Comparison of ENCODE assay signal across 18 cellular contexts in the genomic region with DNA sequence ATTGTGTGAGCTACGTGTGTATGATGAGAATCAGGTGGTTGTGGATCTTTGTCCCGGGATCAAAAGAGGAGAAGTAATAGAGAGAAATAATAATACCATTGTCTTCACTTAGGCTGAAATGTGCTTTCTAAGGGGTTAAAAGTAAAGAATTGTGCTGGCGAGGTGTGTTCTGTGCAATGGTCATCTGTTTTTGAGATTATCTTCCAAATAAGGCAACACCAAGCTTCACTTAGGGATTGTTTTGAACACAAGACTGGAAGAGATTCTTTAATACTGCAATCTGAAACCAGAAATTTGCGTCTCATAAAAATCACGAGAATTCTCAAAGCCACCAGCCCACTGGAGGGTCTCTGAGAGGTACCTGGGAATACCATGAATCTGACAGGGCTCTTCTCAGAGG.
DNase-seq lines count a peak whose midpoint lies in the region; FAIRE-seq and TF ChIP-seq lines count a peak whose summit lies in the region.
"Had no signal": no experiment of that assay in that cellular context is flagged by ENCODE, and none has a peak within 500 bp of the region (broad histone marks: within the 10 kb centered on the region; RNA-seq: fewer than 3 reads in every experiment).

No MANE protein-coding gene starts in this region.

- H3K4me3 Mint-ChIP-seq in activated CD4-positive, alpha-beta T cell treated with anti-CD3 and anti-CD28 coated beads, Interleukin-2, amount 10 ng/mL, durations not matched to agents 24 days and 14 days = no peak overlapping the region
- no peak overlapping the region for H3K4me3 Mint-ChIP-seq in activated T-helper 2 cell treated with anti-CD3 and anti-CD28 coated beads, Interferon-gamma antibody, Interleukin-2, Interleukin-4, amounts not matched to agents 10 μg/mL and 5 μg/mL and 100 μg/mL, durations not matched to agents 14 hours and 24 hours and 36 hours (ENCODE audit: low read depth)
- H3K4me3 Mint-ChIP-seq in nephron = no peak overlapping the region
- H3K4me3 Mint-ChIP-seq: CD14-positive monocyte, neural progenitor cell had no signal

- peak overlapping the region; percentile 96 for H3K27ac Mint-ChIP-seq in activated CD4-positive, alpha-beta T cell treated with anti-CD3 and anti-CD28 coated beads, Interleukin-2, amount 10 ng/mL, durations not matched to agents 24 days and 14 days
- peak overlapping the region; percentile 19 for H3K27ac Mint-ChIP-seq in activated T-helper 2 cell treated with anti-CD3 and anti-CD28 coated beads, Interferon-gamma antibody, Interleukin-2, Interleukin-4, amounts not matched to agents 10 μg/mL and 5 μg/mL and 100 μg/mL, durations not matched to agents 14 hours and 24 hours and 36 hours
- H3K27ac Mint-ChIP-seq in nephron = peak overlapping the region; percentile 5 to 51 (median 28)
- H3K27ac Mint-ChIP-seq: CD14-positive monocyte, neural progenitor cell had no signal

- peak; percentile 86 for FAIRE-seq in GM19239 (lab: Jason Lieb, UNC)
- FAIRE-seq: A549, keratinocyte had no signal

- intact Hi-C loops in activated CD4-positive, alpha-beta T cell treated with anti-CD3 and anti-CD28 coated beads, Interleukin-2, amount 10 ng/mL, durations not matched to agents 24 days and 14 days (cut with micrococcal nuclease) = loop anchor here (5.0 to 10.0 kb wide), 2 partner anchors 233 to 1279 kb away; no protein-coding TSS in a partner anchor
- intact Hi-C loops in activated T-helper 2 cell treated with anti-CD3 and anti-CD28 coated beads, Interferon-gamma antibody, Interleukin-2, Interleukin-4, amounts not matched to agents 10 μg/mL and 5 μg/mL and 100 μg/mL, durations not matched to agents 14 hours and 24 hours and 36 hours (cut with micrococcal nuclease) = loop anchor here (5.0 kb wide), 1 partner anchor 37 kb away; no protein-coding TSS in a partner anchor
- intact Hi-C loops in posterior cingulate gyrus (cut with DNase I) = no loop called here

- H3K27me3 Mint-ChIP-seq in activated CD4-positive, alpha-beta T cell treated with anti-CD3 and anti-CD28 coated beads, Interleukin-2, amount 10 ng/mL, durations not matched to agents 24 days and 14 days = no peaks in the 10 kb centered on the region
- H3K27me3 Mint-ChIP-seq in activated T-helper 2 cell treated with anti-CD3 and anti-CD28 coated beads, Interferon-gamma antibody, Interleukin-2, Interleukin-4, amounts not matched to agents 10 μg/mL and 5 μg/mL and 100 μg/mL, durations not matched to agents 14 hours and 24 hours and 36 hours (ENCODE audit: low read depth) = no peaks in the 10 kb centered on the region
- no peaks in the 10 kb centered on the region for H3K27me3 Mint-ChIP-seq in nephron (ENCODE audit: low read depth)

- TF ChIP-seq CTCF in nephron (IDR thresholded peaks at IDR 0.05; ENCODE audit: unreplicated experiment in 3 of 3) = no peak

- H3K36me3 Mint-ChIP-seq in activated CD4-positive, alpha-beta T cell treated with anti-CD3 and anti-CD28 coated beads, Interleukin-2, amount 10 ng/mL, durations not matched to agents 24 days and 14 days (ENCODE audit: low read depth) = peaks cover 60% of the 10 kb centered on the region
- peaks cover 49% of the 10 kb centered on the region for H3K36me3 Mint-ChIP-seq in activated T-helper 2 cell treated with anti-CD3 and anti-CD28 coated beads, Interferon-gamma antibody, Interleukin-2, Interleukin-4, amounts not matched to agents 10 μg/mL and 5 μg/mL and 100 μg/mL, durations not matched to agents 14 hours and 24 hours and 36 hours (ENCODE audit: low read depth)
- peaks cover 26% of the 10 kb centered on the region for H3K36me3 Mint-ChIP-seq in nephron (ENCODE audit: low read depth)
- H3K36me3 Mint-ChIP-seq: neural progenitor cell had no signal

- peaks cover 3% of the 10 kb centered on the region for H3K9me3 Mint-ChIP-seq in activated CD4-positive, alpha-beta T cell treated with anti-CD3 and anti-CD28 coated beads, Interleukin-2, amount 10 ng/mL, durations not matched to agents 24 days and 14 days
- no peaks in the 10 kb centered on the region for H3K9me3 Mint-ChIP-seq in activated T-helper 2 cell treated with anti-CD3 and anti-CD28 coated beads, Interferon-gamma antibody, Interleukin-2, Interleukin-4, amounts not matched to agents 10 μg/mL and 5 μg/mL and 100 μg/mL, durations not matched to agents 14 hours and 24 hours and 36 hours
- no peaks in the 10 kb centered on the region for H3K9me3 Mint-ChIP-seq in nephron
- H3K9me3 Mint-ChIP-seq: CD14-positive monocyte, neural progenitor cell had no signal

- peaks cover 67% of the 10 kb centered on the region for H3K4me1 Mint-ChIP-seq in activated CD4-positive, alpha-beta T cell treated with anti-CD3 and anti-CD28 coated beads, Interleukin-2, amount 10 ng/mL, durations not matched to agents 24 days and 14 days
- H3K4me1 Mint-ChIP-seq in activated T-helper 2 cell treated with anti-CD3 and anti-CD28 coated beads, Interferon-gamma antibody, Interleukin-2, Interleukin-4, amounts not matched to agents 10 μg/mL and 5 μg/mL and 100 μg/mL, durations not matched to agents 14 hours and 24 hours and 36 hours (ENCODE audit: low read depth) = peaks cover 52% of the 10 kb centered on the region
- peaks cover 62% of the 10 kb centered on the region for H3K4me1 Mint-ChIP-seq in nephron

- no peak for DNase-seq in activated CD4-positive, alpha-beta T cell treated with anti-CD3 and anti-CD28 coated beads, Interleukin-2, amount 10 ng/mL, durations not matched to agents 24 days and 14 days
- DNase-seq in activated CD4-positive, alpha-beta T cell treated with anti-CD3 and anti-CD28 coated beads for 1 hour = no peak
- DNase-seq in GM19239 (ENCODE audit: insufficient read length, low spot score) (no peak), NCI-H2107 (lab: John Stamatoyannopoulos, UW) (no peak), NCI-H1105 (lab: John Stamatoyannopoulos, UW) (no peak), posterior cingulate gyrus (no peak)
- no peak for DNase-seq in activated T-helper 2 cell treated with anti-CD3 and anti-CD28 coated beads, Interferon-gamma antibody, Interleukin-2, Interleukin-4, amounts not matched to agents 10 μg/mL and 5 μg/mL and 100 μg/mL, durations not matched to agents 14 hours and 24 hours and 36 hours (ENCODE audit: low spot score)
- DNase-seq: adrenal gland; DMS79 treated with DMSO at 0.1 percent for 48 hours; mesendoderm; NCI-H1436; stimulated activated CD4-positive, alpha-beta T cell treated with anti-CD3 and anti-CD28 coated beads, Interleukin-12 subunit alpha, Interleukin-12 subunit beta, amount 100 ng/mL, for 4 hours; upper lobe of left lung had no signal

Comparison
In these comparisons a context has a peak if more than half of its experiments do, and no peak if none do; other contexts are left out.
1. H3K27ac Mint-ChIP-seq: peak in every context shown above with its lines; median percentile 96 in activated CD4-positive, alpha-beta T cell treated with anti-CD3 and anti-CD28 coated beads, Interleukin-2, amount 10 ng/mL, durations not matched to agents 24 days and 14 days; 28 in nephron; 19 in activated T-helper 2 cell treated with anti-CD3 and anti-CD28 coated beads, Interferon-gamma antibody, Interleukin-2, Interleukin-4, amounts not matched to agents 10 μg/mL and 5 μg/mL and 100 μg/mL, durations not matched to agents 14 hours and 24 hours and 36 hours.